Comparison of ENCODE assay signal across 11 cellular contexts in the genomic region with DNA sequence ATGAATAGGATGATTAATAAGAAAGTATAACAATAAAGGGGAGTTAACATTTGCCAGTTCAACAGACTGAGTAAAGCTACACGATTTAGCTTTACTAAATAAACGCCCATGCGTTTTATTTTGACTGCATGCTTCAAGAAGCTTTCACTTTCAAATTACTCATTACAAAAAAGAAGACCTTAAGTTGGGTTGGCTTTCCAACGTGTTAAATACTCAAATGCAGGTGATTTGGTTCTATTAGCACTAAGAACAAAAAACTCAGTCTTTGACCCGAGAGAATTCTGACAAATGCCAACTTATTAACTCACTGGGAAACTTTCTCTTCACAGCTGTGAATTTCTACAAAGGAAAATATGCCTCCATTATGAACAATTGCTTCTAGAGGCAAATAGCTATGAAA. TPM values are rescaled to one million over a fixed set of nuclear protein-coding genes. Genes with fewer than 3 reads are reported as not detected.
A peak's percentile ranks its signal among the peaks of the same experiment; 100 is the strongest.
DNase-seq lines count a peak whose midpoint lies in the region; ATAC-seq and TF ChIP-seq lines count a peak whose summit lies in the region.
"Had no signal": no experiment of that assay in that cellular context is flagged by ENCODE, and none has a peak within 500 bp of the region (broad histone marks: within the 10 kb centered on the region; RNA-seq: fewer than 3 reads in every experiment).

No MANE protein-coding gene starts in this region.

- peak overlapping the region; percentile 76 for H3K27ac Mint-ChIP-seq in activated CD4-positive, alpha-beta T cell treated with anti-CD3 and anti-CD28 coated beads, Interleukin-2, amount 10 ng/mL, durations not matched to agents 24 days and 14 days
- H3K27ac Mint-ChIP-seq in WTC11: peak overlapping the region; percentile 55
- H3K27ac Mint-ChIP-seq: activated naive CD8-positive, alpha-beta T cell treated with anti-CD3 and anti-CD28 coated beads, Interleukin-2, amount 10 ng/mL, durations not matched to agents 7 days and 5 days had no signal

- CTCF ChIA-PET in WTC11 (lab: Charles Lee): interaction anchor here (0.6 to 3.3 kb wide), 7 partner anchors 12 to 1229 kb away, joined by 3 to 12 read pairs (median 6); a partner anchor contains a TSS

- peaks cover 26% of the 10 kb centered on the region for H3K4me1 Mint-ChIP-seq in activated CD4-positive, alpha-beta T cell treated with anti-CD3 and anti-CD28 coated beads, Interleukin-2, amount 10 ng/mL, durations not matched to agents 24 days and 14 days
- peaks cover 25% of the 10 kb centered on the region for H3K4me1 Mint-ChIP-seq in WTC11

- no peak for DNase-seq in activated CD4-positive, alpha-beta T cell treated with anti-CD3 and anti-CD28 coated beads, Interleukin-2, amount 10 ng/mL, durations not matched to agents 24 days and 14 days
- DNase-seq in activated CD4-positive, alpha-beta T cell treated with anti-CD3 and anti-CD28 coated beads, Interleukin-2, amount 50 U/mL, for 4 hours: no peak
- DNase-seq in WTC11 (ENCODE audit: low spot score): no peak
- no peak for DNase-seq in stimulated activated naive CD8-positive, alpha-beta T cell treated with anti-CD3 and anti-CD28 coated beads, Interleukin-15, Interleukin-2, amounts not matched to agents 100 U/mL and 50 U/mL, for 24 hours
- DNase-seq in NCI-H187 treated with DMSO at 0.1 percent for 48 hours (lab: John Stamatoyannopoulos, UW): no peak
- DNase-seq in C1 segment of cervical spinal cord (lab: John Stamatoyannopoulos, UW): no peak
- DNase-seq in cerebellar nuclear complex (lab: John Stamatoyannopoulos, UW): no peak
- DNase-seq: activated naive CD8-positive, alpha-beta T cell treated with anti-CD3 and anti-CD28 coated beads, Interleukin-2, amount 10 ng/mL, durations not matched to agents 7 days and 5 days had no signal

- H3K9me3 Mint-ChIP-seq in activated CD4-positive, alpha-beta T cell treated with anti-CD3 and anti-CD28 coated beads, Interleukin-2, amount 10 ng/mL, durations not matched to agents 24 days and 14 days: no peaks in the 10 kb centered on the region
- no peaks in the 10 kb centered on the region for H3K9me3 Mint-ChIP-seq in WTC11
- H3K9me3 Mint-ChIP-seq: activated naive CD8-positive, alpha-beta T cell treated with anti-CD3 and anti-CD28 coated beads, Interleukin-2, amount 10 ng/mL, durations not matched to agents 7 days and 5 days had no signal

- no peaks in the 10 kb centered on the region for H3K27me3 Mint-ChIP-seq in activated CD4-positive, alpha-beta T cell treated with anti-CD3 and anti-CD28 coated beads, Interleukin-2, amount 10 ng/mL, durations not matched to agents 24 days and 14 days
- no peaks in the 10 kb centered on the region for H3K27me3 Mint-ChIP-seq in WTC11 (ENCODE audit: low read depth)
- H3K27me3 Mint-ChIP-seq: activated naive CD8-positive, alpha-beta T cell treated with anti-CD3 and anti-CD28 coated beads, Interleukin-2, amount 10 ng/mL, durations not matched to agents 7 days and 5 days had no signal

- H3K4me3 Mint-ChIP-seq in activated CD4-positive, alpha-beta T cell treated with anti-CD3 and anti-CD28 coated beads, Interleukin-2, amount 10 ng/mL, durations not matched to agents 24 days and 14 days: peak overlapping the region; percentile 20
- no peak overlapping the region for H3K4me3 Mint-ChIP-seq in WTC11

- intact Hi-C loops in activated CD4-positive, alpha-beta T cell treated with anti-CD3 and anti-CD28 coated beads, Interleukin-2, amount 10 ng/mL, durations not matched to agents 24 days and 14 days (cut with micrococcal nuclease): loop anchor here (1.0 to 2.0 kb wide), 5 partner anchors 25 to 225 kb away; a partner anchor contains a TSS

- ATAC-seq in HG02840 (IDR thresholded peaks at IDR 0.05; ENCODE audit: low FRiP score, unreplicated experiment): peak; percentile 88
- no peak for ATAC-seq in WTC11
- peak; percentile 56 for ATAC-seq in stimulated activated naive CD8-positive, alpha-beta T cell treated with anti-CD3 and anti-CD28 coated beads, Interleukin-15, Interleukin-2, amounts not matched to agents 100 U/mL and 50 U/mL, for 24 hours
- ATAC-seq: A549, HCT116 had no signal

- no peak for TF ChIP-seq CTCF in WTC11 (IDR thresholded peaks at IDR 0.05)

- POLR2A ChIA-PET in WTC11 (lab: Charles Lee): interaction anchor here (0.6 to 0.8 kb wide), 3 partner anchors 13 to 54 kb away, joined by 3 to 4 read pairs (median 4); no protein-coding TSS in a partner anchor

- peaks cover 47% of the 10 kb centered on the region for H3K36me3 Mint-ChIP-seq in activated CD4-positive, alpha-beta T cell treated with anti-CD3 and anti-CD28 coated beads, Interleukin-2, amount 10 ng/mL, durations not matched to agents 24 days and 14 days (ENCODE audit: low read depth)
- H3K36me3 Mint-ChIP-seq in WTC11: peaks cover 19% of the 10 kb centered on the region

TF ChIP-seq in WTC11, 78 proteins besides CTCF, POLR2A, EP300 and RAD21 (continues in another document):
- TF ChIP-seq, protein P1, sequence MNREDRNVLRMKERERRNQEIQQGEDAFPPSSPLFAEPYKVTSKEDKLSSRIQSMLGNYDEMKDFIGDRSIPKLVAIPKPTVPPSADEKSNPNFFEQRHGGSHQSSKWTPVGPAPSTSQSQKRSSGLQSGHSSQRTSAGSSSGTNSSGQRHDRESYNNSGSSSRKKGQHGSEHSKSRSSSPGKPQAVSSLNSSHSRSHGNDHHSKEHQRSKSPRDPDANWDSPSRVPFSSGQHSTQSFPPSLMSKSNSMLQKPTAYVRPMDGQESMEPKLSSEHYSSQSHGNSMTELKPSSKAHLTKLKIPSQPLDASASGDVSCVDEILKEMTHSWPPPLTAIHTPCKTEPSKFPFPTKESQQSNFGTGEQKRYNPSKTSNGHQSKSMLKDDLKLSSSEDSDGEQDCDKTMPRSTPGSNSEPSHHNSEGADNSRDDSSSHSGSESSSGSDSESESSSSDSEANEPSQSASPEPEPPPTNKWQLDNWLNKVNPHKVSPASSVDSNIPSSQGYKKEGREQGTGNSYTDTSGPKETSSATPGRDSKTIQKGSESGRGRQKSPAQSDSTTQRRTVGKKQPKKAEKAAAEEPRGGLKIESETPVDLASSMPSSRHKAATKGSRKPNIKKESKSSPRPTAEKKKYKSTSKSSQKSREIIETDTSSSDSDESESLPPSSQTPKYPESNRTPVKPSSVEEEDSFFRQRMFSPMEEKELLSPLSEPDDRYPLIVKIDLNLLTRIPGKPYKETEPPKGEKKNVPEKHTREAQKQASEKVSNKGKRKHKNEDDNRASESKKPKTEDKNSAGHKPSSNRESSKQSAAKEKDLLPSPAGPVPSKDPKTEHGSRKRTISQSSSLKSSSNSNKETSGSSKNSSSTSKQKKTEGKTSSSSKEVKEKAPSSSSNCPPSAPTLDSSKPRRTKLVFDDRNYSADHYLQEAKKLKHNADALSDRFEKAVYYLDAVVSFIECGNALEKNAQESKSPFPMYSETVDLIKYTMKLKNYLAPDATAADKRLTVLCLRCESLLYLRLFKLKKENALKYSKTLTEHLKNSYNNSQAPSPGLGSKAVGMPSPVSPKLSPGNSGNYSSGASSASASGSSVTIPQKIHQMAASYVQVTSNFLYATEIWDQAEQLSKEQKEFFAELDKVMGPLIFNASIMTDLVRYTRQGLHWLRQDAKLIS (CRISPR knock-in tag; IDR thresholded peaks at IDR 0.05; ENCODE audit: borderline replicate concordance): no peak
- TF ChIP-seq, protein P2, sequence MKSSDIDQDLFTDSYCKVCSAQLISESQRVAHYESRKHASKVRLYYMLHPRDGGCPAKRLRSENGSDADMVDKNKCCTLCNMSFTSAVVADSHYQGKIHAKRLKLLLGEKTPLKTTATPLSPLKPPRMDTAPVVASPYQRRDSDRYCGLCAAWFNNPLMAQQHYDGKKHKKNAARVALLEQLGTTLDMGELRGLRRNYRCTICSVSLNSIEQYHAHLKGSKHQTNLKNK (CRISPR knock-in tag; IDR thresholded peaks at IDR 0.05): no peak
- TF ChIP-seq, protein P3, sequence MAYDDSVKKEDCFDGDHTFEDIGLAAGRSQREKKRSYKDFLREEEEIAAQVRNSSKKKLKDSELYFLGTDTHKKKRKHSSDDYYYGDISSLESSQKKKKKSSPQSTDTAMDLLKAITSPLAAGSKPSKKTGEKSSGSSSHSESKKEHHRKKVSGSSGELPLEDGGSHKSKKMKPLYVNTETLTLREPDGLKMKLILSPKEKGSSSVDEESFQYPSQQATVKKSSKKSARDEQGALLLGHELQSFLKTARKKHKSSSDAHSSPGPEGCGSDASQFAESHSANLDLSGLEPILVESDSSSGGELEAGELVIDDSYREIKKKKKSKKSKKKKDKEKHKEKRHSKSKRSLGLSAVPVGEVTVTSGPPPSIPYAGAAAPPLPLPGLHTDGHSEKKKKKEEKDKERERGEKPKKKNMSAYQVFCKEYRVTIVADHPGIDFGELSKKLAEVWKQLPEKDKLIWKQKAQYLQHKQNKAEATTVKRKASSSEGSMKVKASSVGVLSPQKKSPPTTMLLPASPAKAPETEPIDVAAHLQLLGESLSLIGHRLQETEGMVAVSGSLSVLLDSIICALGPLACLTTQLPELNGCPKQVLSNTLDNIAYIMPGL (CRISPR knock-in tag; IDR thresholded peaks at IDR 0.05): no peak
- TF ChIP-seq NR3C1 (CRISPR knock-in tag; conservative IDR thresholded peaks at IDR 0.05; ENCODE audit: low read depth): no peak
- no peak for TF ChIP-seq NR1H2 (CRISPR knock-in tag; IDR thresholded peaks at IDR 0.05)
- TF ChIP-seq GTF2I (CRISPR knock-in tag; conservative IDR thresholded peaks at IDR 0.05): no peak
- TF ChIP-seq, protein P4, sequence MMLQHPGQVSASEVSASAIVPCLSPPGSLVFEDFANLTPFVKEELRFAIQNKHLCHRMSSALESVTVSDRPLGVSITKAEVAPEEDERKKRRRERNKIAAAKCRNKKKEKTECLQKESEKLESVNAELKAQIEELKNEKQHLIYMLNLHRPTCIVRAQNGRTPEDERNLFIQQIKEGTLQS (CRISPR knock-in tag; conservative IDR thresholded peaks at IDR 0.05): no peak
- no peak for TF ChIP-seq CREM (CRISPR knock-in tag; IDR thresholded peaks at IDR 0.05)
- no peak for TF ChIP-seq JUN (CRISPR knock-in tag; IDR thresholded peaks at IDR 0.05)
- TF ChIP-seq, protein P5, sequence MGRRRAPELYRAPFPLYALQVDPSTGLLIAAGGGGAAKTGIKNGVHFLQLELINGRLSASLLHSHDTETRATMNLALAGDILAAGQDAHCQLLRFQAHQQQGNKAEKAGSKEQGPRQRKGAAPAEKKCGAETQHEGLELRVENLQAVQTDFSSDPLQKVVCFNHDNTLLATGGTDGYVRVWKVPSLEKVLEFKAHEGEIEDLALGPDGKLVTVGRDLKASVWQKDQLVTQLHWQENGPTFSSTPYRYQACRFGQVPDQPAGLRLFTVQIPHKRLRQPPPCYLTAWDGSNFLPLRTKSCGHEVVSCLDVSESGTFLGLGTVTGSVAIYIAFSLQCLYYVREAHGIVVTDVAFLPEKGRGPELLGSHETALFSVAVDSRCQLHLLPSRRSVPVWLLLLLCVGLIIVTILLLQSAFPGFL (CRISPR knock-in tag; IDR thresholded peaks at IDR 0.05; ENCODE audit: borderline replicate concordance): no peak
- no peak for TF ChIP-seq ZNF423 (CRISPR knock-in tag; IDR thresholded peaks at IDR 0.05)

RNA-seq across cellular contexts. Expression of a gene that starts 24.8 kb away (rescaled TPM):
- 16.7 and 18.4 TPM in 2 replicates for total RNA-seq in activated CD4-positive, alpha-beta T cell treated with anti-CD3 and anti-CD28 coated beads, Interleukin-2, amount 10 ng/mL, durations not matched to agents 24 days and 14 days
- 27.3 to 30.4 TPM (median 30.0 TPM) in 3 replicates for total RNA-seq in WTC11 (2021)

RNA-seq across cellular contexts. Expression of a gene that starts 51.9 kb away (rescaled TPM):
- total RNA-seq in activated CD4-positive, alpha-beta T cell treated with anti-CD3 and anti-CD28 coated beads, Interleukin-2, amount 10 ng/mL, durations not matched to agents 24 days and 14 days: 60.2 and 63.1 TPM in 2 replicates
- total RNA-seq in WTC11 (2021): 43.1 to 60.0 TPM (median 44.3 TPM) in 3 replicates
